ENCODE assay signal across 8 cellular contexts in the genomic region with DNA sequence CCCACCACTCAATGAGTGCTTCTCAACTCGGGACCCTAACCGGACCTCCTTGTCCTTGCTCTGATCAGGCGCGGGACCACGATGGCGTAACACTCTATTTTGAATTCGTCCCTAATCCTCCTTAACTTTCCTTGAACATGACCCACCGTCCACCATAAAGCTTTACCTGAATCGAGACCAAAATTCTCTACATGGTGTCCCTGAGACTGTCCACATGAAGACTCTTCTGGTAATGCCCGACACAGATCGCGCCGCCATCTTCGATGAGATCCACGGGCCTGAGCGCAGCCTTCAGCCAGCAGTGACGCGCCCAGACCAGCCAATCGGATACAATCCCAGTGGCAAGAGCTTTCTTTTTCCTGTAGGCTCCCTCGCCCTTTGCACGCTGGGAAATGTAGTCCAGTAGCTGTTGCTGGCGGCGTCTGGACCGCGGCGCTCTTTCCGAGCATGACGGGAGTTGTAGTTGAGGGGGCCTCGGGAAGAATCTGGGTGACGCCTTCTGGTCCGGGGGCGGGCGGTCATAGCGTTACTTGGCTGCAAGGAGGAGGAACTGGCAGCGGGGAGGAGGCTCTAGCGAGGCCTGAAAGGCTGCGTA. TPM values are rescaled to one million over a fixed set of nuclear protein-coding genes. Genes with fewer than 3 reads are reported as not detected.
DNase-seq lines count a peak whose midpoint lies in the region; ATAC-seq, FAIRE-seq and TF ChIP-seq lines count a peak whose summit lies in the region.

A gene (minus strand): TSS at position 284 of the 595 bp plus-strand sequence. CDS start 26 bp downstream, at position 258.
A gene (plus strand): TSS at position 517 of the 595 bp plus-strand sequence. CDS start 306 bp downstream, outside the sequence.

- H3K9ac ChIP-seq in mammary epithelial cell (ENCODE audit: insufficient read depth, low read length) = peak within 1 kb of the TSS; percentile 98

- POLR2A ChIA-PET in A673 (lab: Charles Lee; ENCODE audit: low non-redundant PET) = interaction anchor here (0.6 to 1.2 kb wide), 2 partner anchors 274 to 902 kb away, joined by 3 to 4 read pairs; no protein-coding TSS in a partner anchor

- in situ Hi-C loops in mammary epithelial cell (cut with MboI; ENCODE audit: low sequenced_read_pairs in 2 of 2) = no loop called here

- CTCF ChIA-PET in A673 (lab: Charles Lee) = interaction anchor here (0.6 to 1.1 kb wide), 2 partner anchors 10 to 46 kb away, joined by 4 to 7 read pairs; no protein-coding TSS in a partner anchor
- CTCF ChIA-PET in mammary epithelial cell (lab: Charles Lee; ENCODE audit: low non-redundant PET) = interaction anchor here (0.6 to 0.7 kb wide), 2 partner anchors 10 to 90 kb away, joined by 4 to 5 read pairs; no protein-coding TSS in a partner anchor

- ATAC-seq in GM18868 (IDR thresholded peaks at IDR 0.05; ENCODE audit: unreplicated experiment) (peak; percentile 96), HG03108 (IDR thresholded peaks at IDR 0.05; ENCODE audit: unreplicated experiment) (peak; percentile 98)

- peak within 1 kb of the TSS; percentile 100 for H2AFZ ChIP-seq in mammary epithelial cell (ENCODE audit: low read depth, low read length)

- H3K9me3 ChIP-seq in A673 (ENCODE audit: low read depth, low read length, poor library complexity, severe bottlenecking) (peaks cover 20% of the 10 kb centered on the region), mammary epithelial cell (replicated peaks; ENCODE audit: insufficient read depth, low read length) (no peaks in the 10 kb centered on the region), small intestine (ENCODE audit: control insufficient read depth, low read depth) (no peaks in the 10 kb centered on the region)

- H3K4me1 ChIP-seq in A673 (ENCODE audit: insufficient read depth, low read length, poor library complexity, severe bottlenecking) (peaks cover 4% of the 10 kb centered on the region), mammary epithelial cell (ENCODE audit: insufficient read depth, low read length) (peaks cover 15% of the 10 kb centered on the region), small intestine (ENCODE audit: control insufficient read depth in 2 of 2, insufficient read depth in 1 of 2, low read depth in 1 of 2, low read length in 1 of 2) (peaks cover 9 to 10% of the 10 kb centered on the region in 2 donors)

- DNase-seq in A673 (ENCODE audit: low spot score) = peak; percentile 99
- DNase-seq in NCI-H2196 (lab: John Stamatoyannopoulos, UW; ENCODE audit: unreplicated experiment) = peak; percentile 96
- peak; percentile 99 for DNase-seq in mammary epithelial cell
- DNase-seq in iPS-NIHi11 (ENCODE audit: low spot score) = peak; percentile 95
- peak; percentile 100 for DNase-seq in small intestine

- H3K27ac ChIP-seq in A673 (ENCODE audit: low read depth, low read length, poor library complexity, severe bottlenecking) (peak within 1 kb of the TSS; percentile 82), VCaP (peak within 1 kb of the TSS; percentile 80), mammary epithelial cell (ENCODE audit: insufficient read depth, low read depth, low read length) (peak within 1 kb of the TSS; percentile 96), small intestine (ENCODE audit: low read depth in 1 of 2, low read length in 1 of 2) (peak within 1 kb of the TSS; percentile 54 to 87)

- TF ChIP-seq CTCF in A673 (conservative IDR thresholded peaks at IDR 0.05; ENCODE audit: low read depth, low read length) (no peak), VCaP (conservative IDR thresholded peaks at IDR 0.05) (no peak), mammary epithelial cell (conservative IDR thresholded peaks at IDR 0.05 in 1 of 2, IDR thresholded peaks at IDR 0.05 in 1 of 2; ENCODE audit: extremely low read depth in 1 of 2, insufficient read depth in 1 of 2, low read depth in 1 of 2, low read length in 2 of 2) (no peak)

- dilution Hi-C loops in mammary epithelial cell (cut with HindIII; ENCODE audit: low sequenced_read_pairs) = no loop called here

- H3K36me3 ChIP-seq in A673 (ENCODE audit: insufficient read depth, low read length, poor library complexity, severe bottlenecking) (peaks cover 60% of the 10 kb centered on the region), mammary epithelial cell (ENCODE audit: insufficient read depth, low read length) (peaks cover 10% of the 10 kb centered on the region), small intestine (ENCODE audit: control insufficient read depth in 2 of 2, insufficient read depth in 2 of 2, low read length in 2 of 2) (peaks cover 0 to 11% of the 10 kb centered on the region in 2 donors)

- H3K79me2 ChIP-seq in mammary epithelial cell (ENCODE audit: insufficient read depth, low read length) = peaks cover 91% of the 10 kb centered on the region

- peak; percentile 39 for FAIRE-seq in small intestine (lab: Jason Lieb, UNC)

- H3K27me3 ChIP-seq in A673 (replicated peaks; ENCODE audit: insufficient read depth, low read depth, low read length, poor library complexity) (no peaks in the 10 kb centered on the region), mammary epithelial cell (ENCODE audit: insufficient read depth, low read length) (no peaks in the 10 kb centered on the region), small intestine (ENCODE audit: control insufficient read depth in 2 of 2, insufficient read depth in 2 of 2, low read length in 2 of 2) (no peaks in the 10 kb centered on the region)

- H3K4me3 ChIP-seq in A673 (ENCODE audit: low read depth, low read length, poor library complexity, severe bottlenecking) (peak within 1 kb of the TSS; percentile 62), mammary epithelial cell (replicated peaks in 1 of 3; ENCODE audit: insufficient read depth in 1 of 3, low read depth in 2 of 3, low read length in 3 of 3) (peak within 1 kb of the TSS; percentile 81 to 99 (median 97)), small intestine (ENCODE audit: low read depth in 1 of 2, low read length in 2 of 2) (peak within 1 kb of the TSS; percentile 72 to 99)

- BruUV-seq in A673 (replicated peaks; lab: Mats Ljungman, UMichigan) (no TSS peak), mammary epithelial cell (replicated peaks; lab: Mats Ljungman, UMichigan) (no TSS peak)

- WGBS in mammary epithelial cell (ENCODE audit: low coverage, missing lambda C conversion rate) = 0% methylated on average over 27 of the region's 37 CpGs
- WGBS in small intestine, 3 donors = 0% methylated on average over 37 of the region's 37 CpGs

- H4K20me1 ChIP-seq in mammary epithelial cell (ENCODE audit: insufficient read depth, low read length) = no peaks in the 10 kb centered on the region

- intact Hi-C loops in A673 (cut with micrococcal nuclease; ENCODE audit: unreplicated experiment) (no loop called here), mammary epithelial cell (cut with micrococcal nuclease) (loop anchor here (1.0 kb wide), 1 partner anchor 132 kb away; no protein-coding TSS in a partner anchor)

- peak within 1 kb of the TSS; percentile 88 for H3K4me2 ChIP-seq in mammary epithelial cell (ENCODE audit: insufficient read depth, low read depth, low read length)

RNA-seq across cellular contexts. Expression of the first gene that starts in this region (rescaled TPM):
- total RNA-seq in A673 (2021) (15.4 and 17.0 TPM in 2 replicates), mammary epithelial cell (10 to 100 TPM; 12.4 to 13.0 TPM)
- polyA plus RNA-seq in mammary epithelial cell (9.4 TPM), small intestine (10 to 100 TPM in 2 of 3 donors, 1 to 10 TPM in 1; 7.3 to 13.2 (median 10.1) TPM)
- polyA minus RNA-seq in mammary epithelial cell = 6.7 TPM

RNA-seq across cellular contexts. Expression of the second gene that starts in this region (rescaled TPM):
- 16.8 and 17.6 TPM in 2 replicates for total RNA-seq in A673 (2021)
- total RNA-seq in mammary epithelial cell = 10 to 100 TPM; 12.3 to 17.5 TPM
- 2.9 TPM for polyA plus RNA-seq in mammary epithelial cell
- 2.2 TPM for polyA minus RNA-seq in mammary epithelial cell
- 10 to 100 TPM in 2 of 3 donors, 1 to 10 TPM in 1; 7.3 to 14.1 (median 11.7) TPM for polyA plus RNA-seq in small intestine

Comparison
In these comparisons a context has a peak if more than half of its experiments do, and no peak if none do; other contexts are left out.
1. Peak in every context shown above with its lines: DNase-seq, ATAC-seq, H3K4me3 ChIP-seq and H3K27ac ChIP-seq.